In genomic region chr20:50783903-50784302, GRCh38 we compare ENCODE assay signal across 1 cellular context.
TF ChIP-seq lines count a peak whose summit lies in the region.

No MANE protein-coding gene starts in this region.

TF ChIP-seq in IMR-90, 13 proteins besides CTCF, POLR2A, EP300 and RAD21:
- TF ChIP-seq MAFK (IDR thresholded peaks at IDR 0.05; ENCODE audit: low read depth, low read length), result no peak
